ENCODE assay signal across 35 cellular contexts in genomic region chr20:61441537-61441936, GRCh38.
"Had no signal": no experiment of that assay in that cellular context is flagged by ENCODE, and none has a peak within 500 bp of the region (broad histone marks: within the 10 kb centered on the region; RNA-seq: fewer than 3 reads in every experiment).

No MANE protein-coding gene starts in this region.

- H3K4me1 ChIP-seq: adrenal gland, body of pancreas, breast epithelium, Peyer's patch had no signal

- H3K9me3 ChIP-seq: adrenal gland, body of pancreas, breast epithelium, Peyer's patch had no signal

- DNase-seq: activated CD4-positive, alpha-beta memory T cell treated with anti-CD3 and anti-CD28 coated beads for 36 hours; activated CD4-positive, alpha-beta T cell treated with anti-CD3 and anti-CD28 coated beads for 36 hours; activated CD4-positive, alpha-beta T cell treated with anti-CD3 and anti-CD28 coated beads, Interleukin-2, amount 10 ng/mL, durations not matched to agents 7 days and 5 days; activated CD8-positive, alpha-beta memory T cell treated with anti-CD3 and anti-CD28 coated beads, Interleukin-2, amount 50 U/mL, for 4 hours; activated gamma-delta T cell treated with Interleukin-2 at 50 U/mL for 16 hours; activated naive CD4-positive, alpha-beta T cell treated with anti-CD3 and anti-CD28 coated beads for 36 hours; activated T-cell treated with anti-CD3 and anti-CD28 coated beads for 4 hours; activated T-cell treated with anti-CD3 and anti-CD28 coated beads, Interleukin-2, amount 50 U/mL, for 4 hours; adrenal gland; body of pancreas; cerebellar nuclear complex; KG1; MM.1S; MV-4-11; NCI-H1092; NCI-H1436 treated with DMSO at 0.1 percent for 48 hours; NCI-H1694 treated with DMSO at 0.1 percent for 48 hours; NCI-H2029; NCI-H510A; NCI-H69; NK-92 treated with Interleukin-12 subunit alpha and Interleukin-12 subunit beta, amount 100 ng/mL, for 24 hours; PC-3; Peyer's patch; RPMI8226; SIG-M5; T-cell; T-helper 17 cell; T1000 had no signal

- H3K4me3 Mint-ChIP-seq: activated CD4-positive, alpha-beta memory T cell treated with anti-CD3 and anti-CD28 coated beads for 36 hours; activated CD4-positive, alpha-beta T cell treated with anti-CD3 and anti-CD28 coated beads for 36 hours; activated CD4-positive, alpha-beta T cell treated with anti-CD3 and anti-CD28 coated beads, Interleukin-2, amount 10 ng/mL, durations not matched to agents 7 days and 5 days; activated naive CD4-positive, alpha-beta T cell treated with anti-CD3 and anti-CD28 coated beads for 36 hours; activated T-cell treated with anti-CD3 and anti-CD28 coated beads, Interleukin-2, amount 50 U/mL, for 4 hours; activated T-helper 1 cell treated with anti-CD3 and anti-CD28 coated beads, Interleukin-12 subunit alpha, Interleukin-12 subunit beta, Interleukin-2, Interleukin-4 antibody, amounts not matched to agents 30 ng/mL and 10 ng/mL and 1 ng/mL, durations not matched to agents 14 hours and 24 hours and 36 hours; T-cell; T-helper 17 cell; WTC11 had no signal

- H3K4me1 Mint-ChIP-seq: activated CD4-positive, alpha-beta T cell treated with anti-CD3 and anti-CD28 coated beads for 36 hours; activated CD4-positive, alpha-beta T cell treated with anti-CD3 and anti-CD28 coated beads, Interleukin-2, amount 10 ng/mL, durations not matched to agents 7 days and 5 days; T-cell; T-helper 17 cell had no signal

- H3K36me3 Mint-ChIP-seq: activated CD4-positive, alpha-beta memory T cell treated with anti-CD3 and anti-CD28 coated beads for 36 hours; activated naive CD4-positive, alpha-beta T cell treated with anti-CD3 and anti-CD28 coated beads, Interleukin-2, amount 50 U/mL, for 72 hours; T-cell had no signal

- H3K36me3 ChIP-seq: adrenal gland, breast epithelium, Peyer's patch had no signal

- H3K9me3 Mint-ChIP-seq: activated CD4-positive, alpha-beta memory T cell treated with anti-CD3 and anti-CD28 coated beads for 36 hours; activated naive CD4-positive, alpha-beta T cell treated with anti-CD3 and anti-CD28 coated beads for 36 hours; activated naive CD4-positive, alpha-beta T cell treated with anti-CD3 and anti-CD28 coated beads, Interleukin-2, amount 50 U/mL, for 72 hours; activated T-cell treated with anti-CD3 and anti-CD28 coated beads, Interleukin-2, amount 50 U/mL, for 4 hours; activated T-helper 1 cell treated with anti-CD3 and anti-CD28 coated beads, Interleukin-12 subunit alpha, Interleukin-12 subunit beta, Interleukin-2, Interleukin-4 antibody, amounts not matched to agents 30 ng/mL and 10 ng/mL and 1 ng/mL, durations not matched to agents 14 hours and 24 hours and 36 hours; T-cell; WTC11 had no signal

- H3K27me3 Mint-ChIP-seq: activated CD4-positive, alpha-beta T cell treated with anti-CD3 and anti-CD28 coated beads, Interleukin-2, amount 10 ng/mL, durations not matched to agents 7 days and 5 days had no signal

- ATAC-seq: activated CD4-positive, alpha-beta T cell treated with anti-CD3 and anti-CD28 coated beads for 36 hours; activated CD4-positive, CD25-positive, alpha-beta regulatory T cell treated with anti-CD3 and anti-CD28 coated beads, Interleukin-2, amount 50 U/mL, for 24 hours; activated naive CD4-positive, alpha-beta T cell treated with anti-CD3 and anti-CD28 coated beads, Interleukin-2, amount 50 U/mL, for 72 hours; activated T-cell treated with anti-CD3 and anti-CD28 coated beads, Interleukin-2, amount 50 U/mL, for 4 hours; body of pancreas; PC-3; Right ventricle myocardium inferior; SK-N-SH treated with all-trans-retinoic acid at 6 μM for 48 hours; T-cell; T-helper 17 cell had no signal

- H3K27me3 ChIP-seq: adrenal gland, body of pancreas, Peyer's patch had no signal

- H3K27ac Mint-ChIP-seq: activated CD4-positive, alpha-beta memory T cell treated with anti-CD3 and anti-CD28 coated beads for 36 hours; activated CD4-positive, alpha-beta T cell treated with anti-CD3 and anti-CD28 coated beads for 36 hours; activated CD4-positive, alpha-beta T cell treated with anti-CD3 and anti-CD28 coated beads, Interleukin-2, amount 10 ng/mL, durations not matched to agents 7 days and 5 days; activated naive CD4-positive, alpha-beta T cell treated with anti-CD3 and anti-CD28 coated beads for 36 hours; activated naive CD4-positive, alpha-beta T cell treated with anti-CD3 and anti-CD28 coated beads, Interleukin-2, amount 50 U/mL, for 72 hours; activated T-helper 1 cell treated with anti-CD3 and anti-CD28 coated beads, Interleukin-12 subunit alpha, Interleukin-12 subunit beta, Interleukin-2, Interleukin-4 antibody, amounts not matched to agents 30 ng/mL and 10 ng/mL and 1 ng/mL, durations not matched to agents 14 hours and 24 hours and 36 hours; T-cell; T-helper 17 cell had no signal

- H3K4me3 ChIP-seq: adrenal gland, body of pancreas, breast epithelium, Peyer's patch had no signal

- H3K27ac ChIP-seq: adrenal gland, body of pancreas, breast epithelium, Peyer's patch had no signal
